Comparison of ENCODE assay signal across 8 cellular contexts in genomic region chr1:42658880-42659337, GRCh38. TPM values are rescaled to one million over a fixed set of nuclear protein-coding genes. Genes with fewer than 3 reads are reported as not detected.
A peak's percentile ranks its signal among the peaks of the same experiment; 100 is the strongest.
DNase-seq lines count a peak whose midpoint lies in the region; ATAC-seq and TF ChIP-seq lines count a peak whose summit lies in the region.

No MANE protein-coding gene starts in this region.

- in situ Hi-C loops in KBM-7 (cut with MboI; ENCODE audit: low pct_unique_long_range_greater_than_20kb, low sequenced_read_pairs) = no loop called here

- peaks cover under 1 to 16% of the 10 kb centered on the region in 2 donors for H3K36me3 ChIP-seq in duodenal mucosa (ENCODE audit: control insufficient read depth in 1 of 2, insufficient read depth in 2 of 2, low read length in 2 of 2)

- no peak for TF ChIP-seq POLR2A in NB4 (IDR thresholded peaks at IDR 0.05; ENCODE audit: extremely low read depth, insufficient read length)

- peak overlapping the region; percentile 99 for H3K4me3 ChIP-seq in NB4 (ENCODE audit: low read depth, low read length)
- H3K4me3 ChIP-seq in duodenal mucosa (ENCODE audit: low read depth in 1 of 2, low read length in 2 of 2) = peak overlapping the region; percentile 90 to 95

- H3K27ac ChIP-seq in duodenal mucosa (ENCODE audit: low read depth, low read length) = no peak overlapping the region

- DNase-seq in NB4 (ENCODE audit: low read depth) = no peak
- DNase-seq in naive B cell = no peak
- no peak for DNase-seq in KBM-7
- no peak for DNase-seq in NCI-H2171 (lab: John Stamatoyannopoulos, UW)

- H3K27me3 ChIP-seq in duodenal mucosa (ENCODE audit: control insufficient read depth in 1 of 2, insufficient read depth in 2 of 2, low read length in 2 of 2) = no peaks in the 10 kb centered on the region

- TF ChIP-seq CTCF in NB4 (IDR thresholded peaks at IDR 0.05; ENCODE audit: low read depth, low read length) = no peak

- no peaks in the 10 kb centered on the region for H3K27me3 Mint-ChIP-seq in naive B cell

- H3K4me1 Mint-ChIP-seq in naive B cell = peaks cover 38 to 46% (median 40%) of the 10 kb centered on the region in 3 donors

- H3K4me1 ChIP-seq in duodenal mucosa (ENCODE audit: control insufficient read depth in 1 of 2, insufficient read depth in 2 of 2, low read length in 2 of 2) = peaks cover 18 to 25% of the 10 kb centered on the region in 2 donors

- no peaks in the 10 kb centered on the region for H3K9me3 Mint-ChIP-seq in naive B cell

- H3K36me3 Mint-ChIP-seq in naive B cell = peaks cover 9 to 11% of the 10 kb centered on the region in 2 donors

- peak; percentile 9 for ATAC-seq in GM19438 (IDR thresholded peaks at IDR 0.05; ENCODE audit: low read depth, unreplicated experiment)
- ATAC-seq in naive B cell (ENCODE audit: low read depth in 2 of 2) = no peak
- no peak for ATAC-seq in GM18867 (IDR thresholded peaks at IDR 0.05; ENCODE audit: unreplicated experiment)
- no peak for ATAC-seq in HG03025 (IDR thresholded peaks at IDR 0.05; ENCODE audit: low FRiP score, unreplicated experiment)

- H3K27ac Mint-ChIP-seq in naive B cell = peak overlapping the region; percentile 92 to 97 (median 96)

- peak overlapping the region; percentile 90 for H3K9ac ChIP-seq in duodenal mucosa (ENCODE audit: low read depth in 1 of 2, low read length in 2 of 2)

- H3K4me3 Mint-ChIP-seq in naive B cell = peak overlapping the region; percentile 94 to 100 (median 99)

- H3K9me3 ChIP-seq in duodenal mucosa (ENCODE audit: control insufficient read depth in 1 of 2, low read length in 2 of 2) = no peaks in the 10 kb centered on the region

RNA-seq across cellular contexts. Expression of gene PPIH, which starts 0.7 kb away (rescaled TPM):
- polyA plus RNA-seq in naive B cell (ENCODE audit: low read depth in 6 of 6) = 10 to 100 TPM; 54.1 to 86.8 (median 72.1) TPM

RNA-seq across cellular contexts. Expression of gene YBX1, which starts 23.3 kb away (rescaled TPM):
- polyA plus RNA-seq in naive B cell (ENCODE audit: low read depth in 6 of 6) = 100 to 1,000 TPM in 5 of 6 donors, 10 to 100 TPM in 1; 88.9 to 117 (median 110) TPM
